ENCODE assay signal across 8 cellular contexts in the genomic region with DNA sequence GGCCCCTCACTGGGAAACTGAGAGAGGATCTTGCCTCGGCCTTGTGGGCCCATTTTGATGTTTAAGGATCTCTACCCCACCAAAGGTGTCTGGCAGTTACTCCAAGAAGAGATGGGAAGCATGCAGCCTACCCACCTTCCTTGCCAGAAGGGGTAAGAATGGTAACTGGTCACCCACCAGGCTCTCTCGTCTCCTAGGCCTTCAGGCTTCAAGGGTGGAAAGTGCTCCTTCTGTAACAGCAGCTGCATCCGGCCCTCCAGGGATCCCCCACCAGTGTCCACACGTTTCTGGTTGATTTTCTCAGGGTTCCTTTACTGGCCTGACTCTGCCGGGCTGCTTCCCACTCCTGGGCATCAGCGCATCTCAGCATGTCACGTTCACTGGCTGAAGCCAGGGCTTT.
"Had no signal": no experiment of that assay in that cellular context is flagged by ENCODE, and none has a peak within 500 bp of the region (broad histone marks: within the 10 kb centered on the region; RNA-seq: fewer than 3 reads in every experiment).

No MANE protein-coding gene starts in this region.

- ATAC-seq: HepG2 had no signal

- DNase-seq: GM23248, GOT3, H9, HCEC 1CT, KBM-7 had no signal

- H2AFZ ChIP-seq: GM23248 had no signal

- FAIRE-seq: H54, HepG2 had no signal

- H3K4me3 ChIP-seq: GM23248 had no signal

- H3K27ac ChIP-seq: GM23248, HL-60 had no signal

- H3K9ac ChIP-seq: GM23248 had no signal
